Comparison of ENCODE assay signal across 8 cellular contexts in genomic region chr20:46406986-46407670, GRCh38. TPM values are rescaled to one million over a fixed set of nuclear protein-coding genes. Genes with fewer than 3 reads are reported as not detected.
DNase-seq lines count a peak whose midpoint lies in the region; ATAC-seq and TF ChIP-seq lines count a peak whose summit lies in the region.

No MANE protein-coding gene starts in this region.

- peak; percentile 32 for ATAC-seq in HG03159 (IDR thresholded peaks at IDR 0.05; ENCODE audit: unreplicated experiment)

- H3K27ac ChIP-seq in esophagus muscularis mucosa (replicated peaks in 1 of 4) (peak overlapping the region; percentile 92 to 97 (median 95)), stomach (peak overlapping the region; percentile 95 to 99 (median 97))

- H3K9me3 ChIP-seq in esophagus muscularis mucosa: no peaks in the 10 kb centered on the region
- no peaks in the 10 kb centered on the region for H3K9me3 ChIP-seq in stomach

- intact Hi-C loops in esophagus muscularis mucosa (cut with DNase I) (no loop called here), stomach (cut with DNase I; ENCODE audit: low total_unique reads) (no loop called here)

- H3K9me3 Mint-ChIP-seq in neural crest cell: no peaks in the 10 kb centered on the region

- DNase-seq in NCI-H524 (lab: John Stamatoyannopoulos, UW) (peak; percentile 37 to 59), NCI-H524 treated with DMSO at 0.1 percent for 48 hours (lab: John Stamatoyannopoulos, UW) (no peak), NCI-H748 treated with DMSO at 0.1 percent for 48 hours (lab: John Stamatoyannopoulos, UW) (peak; percentile 45), esophagus muscularis mucosa (ENCODE audit: extremely low spot score) (peak; percentile 93), neural crest cell (ENCODE audit: low read depth, low spot score) (no peak), stomach (peak; percentile 79)
- peak; percentile 92 for DNase-seq in activated CD8-positive, alpha-beta memory T cell treated with anti-CD3 and anti-CD28 coated beads, Interleukin-2, amount 50 U/mL, for 4 hours

- peak overlapping the region; percentile 85 to 93 (median 89) for H3K4me3 ChIP-seq in esophagus muscularis mucosa
- H3K4me3 ChIP-seq in stomach: peak overlapping the region; percentile 84 to 95 (median 94)

- TF ChIP-seq POLR2A in esophagus muscularis mucosa (IDR thresholded peaks at IDR 0.05; ENCODE audit: low read depth): no peak
- no peak for TF ChIP-seq POLR2A in stomach (IDR thresholded peaks at IDR 0.05)

- H3K36me3 ChIP-seq in esophagus muscularis mucosa (no peaks in the 10 kb centered on the region), stomach (no peaks in the 10 kb centered on the region)

- no peak overlapping the region for H3K27ac Mint-ChIP-seq in neural crest cell (ENCODE audit: unreplicated experiment)

- TF ChIP-seq EP300 in esophagus muscularis mucosa (IDR thresholded peaks at IDR 0.05) (no peak), stomach (IDR thresholded peaks at IDR 0.05) (no peak)

- H3K36me3 Mint-ChIP-seq in neural crest cell (ENCODE audit: low read depth): no peaks in the 10 kb centered on the region

- TF ChIP-seq CTCF in esophagus muscularis mucosa (IDR thresholded peaks at IDR 0.05) (no peak), neural crest cell (conservative IDR thresholded peaks at IDR 0.05) (no peak), stomach (IDR thresholded peaks at IDR 0.05) (no peak)

- no peaks in the 10 kb centered on the region for H3K27me3 ChIP-seq in esophagus muscularis mucosa
- H3K27me3 ChIP-seq in stomach: no peaks in the 10 kb centered on the region

- H3K4me1 ChIP-seq in esophagus muscularis mucosa (peaks cover 45 to 59% (median 55%) of the 10 kb centered on the region in 4 donors), stomach (peaks cover 42 to 58% (median 51%) of the 10 kb centered on the region in 4 donors)

- peaks cover 5% of the 10 kb centered on the region for H3K27me3 Mint-ChIP-seq in neural crest cell (ENCODE audit: low read depth)

- peak overlapping the region; percentile 96 for H3K4me3 Mint-ChIP-seq in neural crest cell

- H3K4me1 Mint-ChIP-seq in neural crest cell: peaks cover 45% of the 10 kb centered on the region

- WGBS in esophagus muscularis mucosa: 23% methylated on average over 15 of the region's 26 CpGs
- WGBS in stomach, 5 donors: 12 to 13% (median 12%) methylated on average over 23 to 26 of the region's 26 CpGs

RNA-seq across cellular contexts. Expression of gene ELMO2, which starts 0.7 kb away (rescaled TPM):
- total RNA-seq in esophagus muscularis mucosa: 10 to 100 TPM; 35.3 to 61.4 (median 51.8) TPM
- 62.4 and 70.1 TPM in 2 replicates for total RNA-seq in neural crest cell
- total RNA-seq in stomach: 10 to 100 TPM in 4 of 5 donors, 1 to 10 TPM in 1; 9.9 to 37.7 (median 25.0) TPM
- polyA plus RNA-seq in stomach: 10 to 100 TPM; 12.9 to 22.6 (median 18.0) TPM

Comparison
In these comparisons a context has a peak if more than half of its experiments do, and no peak if none do; other contexts are left out.
1. DNase-seq: peak in NCI-H524 (2 of 2), NCI-H748 treated with DMSO at 0.1 percent for 48 hours (single experiment), activated CD8-positive, alpha-beta memory T cell treated with anti-CD3 and anti-CD28 coated beads, Interleukin-2, amount 50 U/mL, for 4 hours (single experiment), esophagus muscularis mucosa (single experiment) and stomach (single experiment); none in NCI-H524 treated with DMSO at 0.1 percent for 48 hours (single experiment) and neural crest cell (single experiment).